8 cellular contexts compared by ENCODE assay signal in the genomic region with DNA sequence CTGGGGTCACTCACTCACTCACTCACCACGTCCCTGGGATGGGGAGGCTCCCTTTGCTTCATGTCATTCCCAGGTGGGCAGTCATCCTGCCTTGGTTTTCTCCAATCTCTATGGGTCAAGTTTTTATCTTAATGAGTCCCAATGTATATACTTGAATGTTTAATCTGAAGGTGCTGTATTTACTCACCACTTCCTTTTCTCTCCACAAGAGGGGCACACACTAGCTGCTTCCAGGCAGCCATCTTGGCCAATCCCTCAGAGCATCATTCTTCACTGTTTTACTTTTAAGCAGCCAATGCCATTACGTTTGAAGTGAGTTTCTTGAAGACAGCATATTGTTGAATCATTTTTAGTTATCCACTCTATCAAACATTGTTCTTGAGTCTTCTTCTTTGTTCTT.
DNase-seq lines count a peak whose midpoint lies in the region; ATAC-seq and TF ChIP-seq lines count a peak whose summit lies in the region.
"Had no signal": no experiment of that assay in that cellular context is flagged by ENCODE, and none has a peak within 500 bp of the region (broad histone marks: within the 10 kb centered on the region; RNA-seq: fewer than 3 reads in every experiment).

No MANE protein-coding gene starts in this region.

- no peak for TF ChIP-seq POLR2A in GM18505 (IDR thresholded peaks at IDR 0.05; ENCODE audit: borderline replicate concordance, extremely low read depth, insufficient read depth, insufficient read length)

- H3K4me3 Mint-ChIP-seq in neural crest cell, result no peak overlapping the region
- H3K4me3 Mint-ChIP-seq: central memory CD8-positive, alpha-beta T cell had no signal

- H3K4me1 Mint-ChIP-seq in neural crest cell, result peaks cover under 1% of the 10 kb centered on the region
- H3K4me1 Mint-ChIP-seq: central memory CD8-positive, alpha-beta T cell had no signal

- DNase-seq in SK-MEL-5 (ENCODE audit: low read depth, low spot score), result peak; percentile 45
- DNase-seq in neural crest cell (ENCODE audit: low read depth, low spot score), result no peak
- no peak for DNase-seq in activated CD8-positive, alpha-beta memory T cell treated with anti-CD3 and anti-CD28 coated beads for 24 hours
- no peak for DNase-seq in T-helper 9 cell
- no peak for DNase-seq in GM10266 (ENCODE audit: extremely low spot score)

- no peaks in the 10 kb centered on the region for H3K36me3 Mint-ChIP-seq in neural crest cell (ENCODE audit: low read depth)

- ATAC-seq in GM18505 (IDR thresholded peaks at IDR 0.05; ENCODE audit: unreplicated experiment), result peak; percentile 68
- peak; percentile 84 for ATAC-seq in HG02678 (IDR thresholded peaks at IDR 0.05; ENCODE audit: unreplicated experiment)

- peaks cover 3% of the 10 kb centered on the region for H3K9me3 Mint-ChIP-seq in neural crest cell
- H3K9me3 Mint-ChIP-seq: central memory CD8-positive, alpha-beta T cell had no signal

- TF ChIP-seq CTCF in neural crest cell (conservative IDR thresholded peaks at IDR 0.05), result peak; percentile 56
- no peak for TF ChIP-seq CTCF in GM10266 (IDR thresholded peaks at IDR 0.05; ENCODE audit: control insufficient read depth, insufficient read depth, low read depth, missing control alignments)

- in situ Hi-C loops in SK-MEL-5 (cut with HindIII; ENCODE audit: low pct_unique_long_range_greater_than_20kb, low sequenced_read_pairs), result no loop called here

- no peak overlapping the region for H3K27ac Mint-ChIP-seq in neural crest cell (ENCODE audit: unreplicated experiment)

- no peaks in the 10 kb centered on the region for H3K27me3 Mint-ChIP-seq in neural crest cell (ENCODE audit: low read depth)
- H3K27me3 Mint-ChIP-seq: central memory CD8-positive, alpha-beta T cell had no signal
